Comparison of ENCODE assay signal across 10 cellular contexts in genomic region chr20:62627901-62628612, GRCh38. TPM values are rescaled to one million over a fixed set of nuclear protein-coding genes. Genes with fewer than 3 reads are reported as not detected.
DNase-seq lines count a peak whose midpoint lies in the region; TF ChIP-seq lines count a peak whose summit lies in the region.
"Had no signal": no experiment of that assay in that cellular context is flagged by ENCODE, and none has a peak within 500 bp of the region (broad histone marks: within the 10 kb centered on the region; RNA-seq: fewer than 3 reads in every experiment).

No MANE protein-coding gene starts in this region.

- no peaks in the 10 kb centered on the region for H3K36me3 ChIP-seq in neural progenitor cell

- no peak for TF ChIP-seq CTCF in GM10266 (IDR thresholded peaks at IDR 0.05; ENCODE audit: control insufficient read depth, insufficient read depth, low read depth, missing control alignments)
- no peak for TF ChIP-seq CTCF in astrocyte of the cerebellum (IDR thresholded peaks at IDR 0.05; ENCODE audit: low read depth, low read length, missing control alignments)
- TF ChIP-seq CTCF in neural progenitor cell (IDR thresholded peaks at IDR 0.05) = no peak

- H3K4me2 ChIP-seq in neural progenitor cell = no peak overlapping the region

- H3F3A ChIP-seq in neural progenitor cell (ENCODE audit: low read depth) = no peaks in the 10 kb centered on the region

- no peak overlapping the region for H2AFZ ChIP-seq in neural progenitor cell (replicated peaks)

- H3K27ac Mint-ChIP-seq in neural progenitor cell = no peak overlapping the region
- H3K27ac Mint-ChIP-seq: progenitor cell of endocrine pancreas had no signal

- peaks cover 12% of the 10 kb centered on the region for H3K4me1 ChIP-seq in neural progenitor cell

- no peak overlapping the region for H3K4me3 ChIP-seq in astrocyte of the cerebellum (ENCODE audit: low read depth, low read length)
- H3K4me3 ChIP-seq in neural progenitor cell = no peak overlapping the region

- H3K27me3 Mint-ChIP-seq in neural progenitor cell (ENCODE audit: insufficient read depth, low read depth) = peaks cover 18% of the 10 kb centered on the region

- DNase-seq in GM10266 (ENCODE audit: extremely low spot score) (peak; percentile 71), HK-2 (ENCODE audit: unreplicated experiment) (peak; percentile 95), astrocyte of the cerebellum (ENCODE audit: low read depth) (peak; percentile 13), neural progenitor cell (ENCODE audit: low spot score) (no peak), cerebellar nuclear complex (lab: John Stamatoyannopoulos, UW) (no peak), D341Med (ENCODE audit: low spot score) (no peak), NCI-H226 (no peak)
- DNase-seq in activated naive CD4-positive, alpha-beta T cell (lab: John Stamatoyannopoulos, UW) = no peak
- DNase-seq: NCI-H2029 had no signal

- in situ Hi-C loops in astrocyte of the cerebellum (cut with HindIII; ENCODE audit: low sequenced_read_pairs) = no loop called here

- H3K9ac ChIP-seq in neural progenitor cell = no peak overlapping the region

- H3K27ac ChIP-seq in neural progenitor cell = no peak overlapping the region

- no peaks in the 10 kb centered on the region for H3K27me3 ChIP-seq in neural progenitor cell

- peaks cover 24% of the 10 kb centered on the region for H3K4me1 Mint-ChIP-seq in neural progenitor cell

- peak overlapping the region; percentile 48 for H3K4me3 Mint-ChIP-seq in neural progenitor cell

- no peaks in the 10 kb centered on the region for H3K9me3 ChIP-seq in neural progenitor cell (ENCODE audit: low read depth)

- H3K79me2 ChIP-seq in neural progenitor cell (ENCODE audit: low read depth) = no peaks in the 10 kb centered on the region

- H3K36me3 Mint-ChIP-seq in neural progenitor cell = no peaks in the 10 kb centered on the region

- no peaks in the 10 kb centered on the region for H4K20me1 ChIP-seq in neural progenitor cell (ENCODE audit: low read depth)

- no peaks in the 10 kb centered on the region for H3K9me3 Mint-ChIP-seq in neural progenitor cell

RNA-seq across cellular contexts. Expression of gene SLCO4A1, which starts 14.2 kb away (rescaled TPM):
- 0.88 and 3.1 TPM in 2 replicates for total RNA-seq in neural progenitor cell (ENCODE audit: low replicate concordance)

Comparison
In these comparisons a context has a peak if more than half of its experiments do, and no peak if none do; other contexts are left out.
1. DNase-seq: peak in GM10266 (single experiment), HK-2 (single experiment) and astrocyte of the cerebellum (single experiment); none in neural progenitor cell (single experiment), activated naive CD4-positive, alpha-beta T cell (0 of 4), cerebellar nuclear complex (0 of 2), D341Med (single experiment) and NCI-H226 (single experiment).